1 cellular context compared by ENCODE assay signal in the genomic region with DNA sequence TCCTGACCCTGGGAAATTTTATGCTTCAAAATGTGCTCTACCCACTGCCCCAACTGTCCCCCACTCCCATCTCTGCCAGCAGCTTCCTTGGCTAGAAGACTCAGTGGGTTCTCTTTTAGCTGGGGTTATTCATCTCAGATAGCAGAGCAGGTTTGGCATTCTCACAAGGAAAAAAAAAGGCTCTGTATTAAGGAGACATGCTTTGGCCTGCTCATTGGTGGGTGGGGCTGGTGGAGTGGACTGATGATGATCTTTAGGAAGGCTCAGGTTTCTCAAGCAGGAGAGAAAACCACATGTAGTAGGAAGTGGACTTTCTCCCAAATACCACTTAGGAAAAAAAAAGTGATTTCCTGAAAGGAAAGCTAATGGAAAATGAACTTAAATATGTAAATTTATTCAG.
TF ChIP-seq lines count a peak whose summit lies in the region.

No MANE protein-coding gene starts in this region.

TF ChIP-seq in WTC11, 78 proteins besides CTCF, POLR2A, EP300 and RAD21 (continued from another document):
- TF ChIP-seq, protein P1, sequence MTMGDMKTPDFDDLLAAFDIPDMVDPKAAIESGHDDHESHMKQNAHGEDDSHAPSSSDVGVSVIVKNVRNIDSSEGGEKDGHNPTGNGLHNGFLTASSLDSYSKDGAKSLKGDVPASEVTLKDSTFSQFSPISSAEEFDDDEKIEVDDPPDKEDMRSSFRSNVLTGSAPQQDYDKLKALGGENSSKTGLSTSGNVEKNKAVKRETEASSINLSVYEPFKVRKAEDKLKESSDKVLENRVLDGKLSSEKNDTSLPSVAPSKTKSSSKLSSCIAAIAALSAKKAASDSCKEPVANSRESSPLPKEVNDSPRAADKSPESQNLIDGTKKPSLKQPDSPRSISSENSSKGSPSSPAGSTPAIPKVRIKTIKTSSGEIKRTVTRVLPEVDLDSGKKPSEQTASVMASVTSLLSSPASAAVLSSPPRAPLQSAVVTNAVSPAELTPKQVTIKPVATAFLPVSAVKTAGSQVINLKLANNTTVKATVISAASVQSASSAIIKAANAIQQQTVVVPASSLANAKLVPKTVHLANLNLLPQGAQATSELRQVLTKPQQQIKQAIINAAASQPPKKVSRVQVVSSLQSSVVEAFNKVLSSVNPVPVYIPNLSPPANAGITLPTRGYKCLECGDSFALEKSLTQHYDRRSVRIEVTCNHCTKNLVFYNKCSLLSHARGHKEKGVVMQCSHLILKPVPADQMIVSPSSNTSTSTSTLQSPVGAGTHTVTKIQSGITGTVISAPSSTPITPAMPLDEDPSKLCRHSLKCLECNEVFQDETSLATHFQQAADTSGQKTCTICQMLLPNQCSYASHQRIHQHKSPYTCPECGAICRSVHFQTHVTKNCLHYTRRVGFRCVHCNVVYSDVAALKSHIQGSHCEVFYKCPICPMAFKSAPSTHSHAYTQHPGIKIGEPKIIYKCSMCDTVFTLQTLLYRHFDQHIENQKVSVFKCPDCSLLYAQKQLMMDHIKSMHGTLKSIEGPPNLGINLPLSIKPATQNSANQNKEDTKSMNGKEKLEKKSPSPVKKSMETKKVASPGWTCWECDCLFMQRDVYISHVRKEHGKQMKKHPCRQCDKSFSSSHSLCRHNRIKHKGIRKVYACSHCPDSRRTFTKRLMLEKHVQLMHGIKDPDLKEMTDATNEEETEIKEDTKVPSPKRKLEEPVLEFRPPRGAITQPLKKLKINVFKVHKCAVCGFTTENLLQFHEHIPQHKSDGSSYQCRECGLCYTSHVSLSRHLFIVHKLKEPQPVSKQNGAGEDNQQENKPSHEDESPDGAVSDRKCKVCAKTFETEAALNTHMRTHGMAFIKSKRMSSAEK (CRISPR knock-in tag; IDR thresholded peaks at IDR 0.05; ENCODE audit: borderline replicate concordance), result no peak
- no peak for TF ChIP-seq PRRX2 (CRISPR knock-in tag; IDR thresholded peaks at IDR 0.05)
- TF ChIP-seq NR1H2 (CRISPR knock-in tag; IDR thresholded peaks at IDR 0.05), result no peak
- TF ChIP-seq, protein P2, sequence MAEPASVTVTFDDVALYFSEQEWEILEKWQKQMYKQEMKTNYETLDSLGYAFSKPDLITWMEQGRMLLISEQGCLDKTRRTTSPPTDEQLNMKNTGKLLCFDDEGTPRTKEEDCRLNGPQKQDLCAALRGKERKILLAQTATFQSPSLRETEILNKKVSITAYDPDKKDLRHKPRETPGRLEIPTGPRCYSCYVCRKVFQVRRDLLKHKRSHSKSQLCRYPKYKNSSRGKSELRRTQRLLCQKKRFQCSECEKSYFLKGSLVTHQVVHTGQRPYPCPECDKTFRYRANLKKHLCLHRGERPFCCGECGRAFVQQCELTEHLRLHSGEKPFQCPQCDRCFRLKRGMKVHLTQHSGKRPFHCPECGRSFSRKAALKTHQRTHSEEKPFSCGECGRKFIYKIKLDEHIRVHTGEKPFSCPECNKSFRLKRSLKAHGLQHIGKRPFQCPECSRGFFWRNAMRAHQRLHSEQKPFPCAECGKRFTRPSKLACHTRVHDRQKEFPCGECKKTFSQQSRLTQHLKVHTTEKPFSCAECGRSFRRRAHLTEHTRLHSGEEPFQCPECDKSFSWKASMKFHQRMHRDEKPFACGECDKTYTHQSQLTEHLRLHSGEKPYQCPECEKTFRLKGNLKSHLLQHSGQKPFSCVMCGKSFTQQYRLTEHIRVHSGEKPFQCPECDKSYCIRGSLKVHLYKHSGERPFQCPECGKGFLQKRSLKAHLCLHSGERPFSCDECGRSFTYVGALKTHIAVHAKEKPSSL (CRISPR knock-in tag; conservative IDR thresholded peaks at IDR 0.05), result no peak
- TF ChIP-seq GABPB1 (CRISPR knock-in tag; IDR thresholded peaks at IDR 0.05), result no peak
- TF ChIP-seq EMX1 (CRISPR knock-in tag; IDR thresholded peaks at IDR 0.05), result no peak
- TF ChIP-seq, protein P3, sequence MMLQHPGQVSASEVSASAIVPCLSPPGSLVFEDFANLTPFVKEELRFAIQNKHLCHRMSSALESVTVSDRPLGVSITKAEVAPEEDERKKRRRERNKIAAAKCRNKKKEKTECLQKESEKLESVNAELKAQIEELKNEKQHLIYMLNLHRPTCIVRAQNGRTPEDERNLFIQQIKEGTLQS (CRISPR knock-in tag; conservative IDR thresholded peaks at IDR 0.05), result no peak
- TF ChIP-seq GTF2I (CRISPR knock-in tag; conservative IDR thresholded peaks at IDR 0.05), result no peak
- TF ChIP-seq, protein P4, sequence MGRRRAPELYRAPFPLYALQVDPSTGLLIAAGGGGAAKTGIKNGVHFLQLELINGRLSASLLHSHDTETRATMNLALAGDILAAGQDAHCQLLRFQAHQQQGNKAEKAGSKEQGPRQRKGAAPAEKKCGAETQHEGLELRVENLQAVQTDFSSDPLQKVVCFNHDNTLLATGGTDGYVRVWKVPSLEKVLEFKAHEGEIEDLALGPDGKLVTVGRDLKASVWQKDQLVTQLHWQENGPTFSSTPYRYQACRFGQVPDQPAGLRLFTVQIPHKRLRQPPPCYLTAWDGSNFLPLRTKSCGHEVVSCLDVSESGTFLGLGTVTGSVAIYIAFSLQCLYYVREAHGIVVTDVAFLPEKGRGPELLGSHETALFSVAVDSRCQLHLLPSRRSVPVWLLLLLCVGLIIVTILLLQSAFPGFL (CRISPR knock-in tag; IDR thresholded peaks at IDR 0.05; ENCODE audit: borderline replicate concordance), result no peak
- TF ChIP-seq, protein P5, sequence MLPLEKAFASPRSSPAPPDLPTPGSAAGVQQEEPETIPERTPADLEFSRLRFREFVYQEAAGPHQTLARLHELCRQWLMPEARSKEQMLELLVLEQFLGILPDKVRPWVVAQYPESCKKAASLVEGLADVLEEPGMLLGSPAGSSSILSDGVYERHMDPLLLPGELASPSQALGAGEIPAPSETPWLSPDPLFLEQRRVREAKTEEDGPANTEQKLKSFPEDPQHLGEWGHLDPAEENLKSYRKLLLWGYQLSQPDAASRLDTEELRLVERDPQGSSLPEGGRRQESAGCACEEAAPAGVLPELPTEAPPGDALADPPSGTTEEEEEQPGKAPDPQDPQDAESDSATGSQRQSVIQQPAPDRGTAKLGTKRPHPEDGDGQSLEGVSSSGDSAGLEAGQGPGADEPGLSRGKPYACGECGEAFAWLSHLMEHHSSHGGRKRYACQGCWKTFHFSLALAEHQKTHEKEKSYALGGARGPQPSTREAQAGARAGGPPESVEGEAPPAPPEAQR (CRISPR knock-in tag; IDR thresholded peaks at IDR 0.05), result no peak
- TF ChIP-seq, protein P6, sequence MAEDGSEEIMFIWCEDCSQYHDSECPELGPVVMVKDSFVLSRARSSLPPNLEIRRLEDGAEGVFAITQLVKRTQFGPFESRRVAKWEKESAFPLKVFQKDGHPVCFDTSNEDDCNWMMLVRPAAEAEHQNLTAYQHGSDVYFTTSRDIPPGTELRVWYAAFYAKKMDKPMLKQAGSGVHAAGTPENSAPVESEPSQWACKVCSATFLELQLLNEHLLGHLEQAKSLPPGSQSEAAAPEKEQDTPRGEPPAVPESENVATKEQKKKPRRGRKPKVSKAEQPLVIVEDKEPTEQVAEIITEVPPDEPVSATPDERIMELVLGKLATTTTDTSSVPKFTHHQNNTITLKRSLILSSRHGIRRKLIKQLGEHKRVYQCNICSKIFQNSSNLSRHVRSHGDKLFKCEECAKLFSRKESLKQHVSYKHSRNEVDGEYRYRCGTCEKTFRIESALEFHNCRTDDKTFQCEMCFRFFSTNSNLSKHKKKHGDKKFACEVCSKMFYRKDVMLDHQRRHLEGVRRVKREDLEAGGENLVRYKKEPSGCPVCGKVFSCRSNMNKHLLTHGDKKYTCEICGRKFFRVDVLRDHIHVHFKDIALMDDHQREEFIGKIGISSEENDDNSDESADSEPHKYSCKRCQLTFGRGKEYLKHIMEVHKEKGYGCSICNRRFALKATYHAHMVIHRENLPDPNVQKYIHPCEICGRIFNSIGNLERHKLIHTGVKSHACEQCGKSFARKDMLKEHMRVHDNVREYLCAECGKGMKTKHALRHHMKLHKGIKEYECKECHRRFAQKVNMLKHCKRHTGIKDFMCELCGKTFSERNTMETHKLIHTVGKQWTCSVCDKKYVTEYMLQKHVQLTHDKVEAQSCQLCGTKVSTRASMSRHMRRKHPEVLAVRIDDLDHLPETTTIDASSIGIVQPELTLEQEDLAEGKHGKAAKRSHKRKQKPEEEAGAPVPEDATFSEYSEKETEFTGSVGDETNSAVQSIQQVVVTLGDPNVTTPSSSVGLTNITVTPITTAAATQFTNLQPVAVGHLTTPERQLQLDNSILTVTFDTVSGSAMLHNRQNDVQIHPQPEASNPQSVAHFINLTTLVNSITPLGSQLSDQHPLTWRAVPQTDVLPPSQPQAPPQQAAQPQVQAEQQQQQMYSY (CRISPR knock-in tag; IDR thresholded peaks at IDR 0.05), result no peak
- TF ChIP-seq NFYB (CRISPR knock-in tag; conservative IDR thresholded peaks at IDR 0.05; ENCODE audit: low read depth), result no peak
- TF ChIP-seq FOXJ3 (CRISPR knock-in tag; IDR thresholded peaks at IDR 0.05; ENCODE audit: borderline replicate concordance), result no peak
- no peak for TF ChIP-seq SOX15 (CRISPR knock-in tag; IDR thresholded peaks at IDR 0.05)
- TF ChIP-seq, protein P7, sequence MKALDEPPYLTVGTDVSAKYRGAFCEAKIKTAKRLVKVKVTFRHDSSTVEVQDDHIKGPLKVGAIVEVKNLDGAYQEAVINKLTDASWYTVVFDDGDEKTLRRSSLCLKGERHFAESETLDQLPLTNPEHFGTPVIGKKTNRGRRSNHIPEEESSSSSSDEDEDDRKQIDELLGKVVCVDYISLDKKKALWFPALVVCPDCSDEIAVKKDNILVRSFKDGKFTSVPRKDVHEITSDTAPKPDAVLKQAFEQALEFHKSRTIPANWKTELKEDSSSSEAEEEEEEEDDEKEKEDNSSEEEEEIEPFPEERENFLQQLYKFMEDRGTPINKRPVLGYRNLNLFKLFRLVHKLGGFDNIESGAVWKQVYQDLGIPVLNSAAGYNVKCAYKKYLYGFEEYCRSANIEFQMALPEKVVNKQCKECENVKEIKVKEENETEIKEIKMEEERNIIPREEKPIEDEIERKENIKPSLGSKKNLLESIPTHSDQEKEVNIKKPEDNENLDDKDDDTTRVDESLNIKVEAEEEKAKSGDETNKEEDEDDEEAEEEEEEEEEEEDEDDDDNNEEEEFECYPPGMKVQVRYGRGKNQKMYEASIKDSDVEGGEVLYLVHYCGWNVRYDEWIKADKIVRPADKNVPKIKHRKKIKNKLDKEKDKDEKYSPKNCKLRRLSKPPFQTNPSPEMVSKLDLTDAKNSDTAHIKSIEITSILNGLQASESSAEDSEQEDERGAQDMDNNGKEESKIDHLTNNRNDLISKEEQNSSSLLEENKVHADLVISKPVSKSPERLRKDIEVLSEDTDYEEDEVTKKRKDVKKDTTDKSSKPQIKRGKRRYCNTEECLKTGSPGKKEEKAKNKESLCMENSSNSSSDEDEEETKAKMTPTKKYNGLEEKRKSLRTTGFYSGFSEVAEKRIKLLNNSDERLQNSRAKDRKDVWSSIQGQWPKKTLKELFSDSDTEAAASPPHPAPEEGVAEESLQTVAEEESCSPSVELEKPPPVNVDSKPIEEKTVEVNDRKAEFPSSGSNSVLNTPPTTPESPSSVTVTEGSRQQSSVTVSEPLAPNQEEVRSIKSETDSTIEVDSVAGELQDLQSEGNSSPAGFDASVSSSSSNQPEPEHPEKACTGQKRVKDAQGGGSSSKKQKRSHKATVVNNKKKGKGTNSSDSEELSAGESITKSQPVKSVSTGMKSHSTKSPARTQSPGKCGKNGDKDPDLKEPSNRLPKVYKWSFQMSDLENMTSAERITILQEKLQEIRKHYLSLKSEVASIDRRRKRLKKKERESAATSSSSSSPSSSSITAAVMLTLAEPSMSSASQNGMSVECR (CRISPR knock-in tag; IDR thresholded peaks at IDR 0.05; ENCODE audit: borderline replicate concordance), result no peak
- TF ChIP-seq, protein P8, sequence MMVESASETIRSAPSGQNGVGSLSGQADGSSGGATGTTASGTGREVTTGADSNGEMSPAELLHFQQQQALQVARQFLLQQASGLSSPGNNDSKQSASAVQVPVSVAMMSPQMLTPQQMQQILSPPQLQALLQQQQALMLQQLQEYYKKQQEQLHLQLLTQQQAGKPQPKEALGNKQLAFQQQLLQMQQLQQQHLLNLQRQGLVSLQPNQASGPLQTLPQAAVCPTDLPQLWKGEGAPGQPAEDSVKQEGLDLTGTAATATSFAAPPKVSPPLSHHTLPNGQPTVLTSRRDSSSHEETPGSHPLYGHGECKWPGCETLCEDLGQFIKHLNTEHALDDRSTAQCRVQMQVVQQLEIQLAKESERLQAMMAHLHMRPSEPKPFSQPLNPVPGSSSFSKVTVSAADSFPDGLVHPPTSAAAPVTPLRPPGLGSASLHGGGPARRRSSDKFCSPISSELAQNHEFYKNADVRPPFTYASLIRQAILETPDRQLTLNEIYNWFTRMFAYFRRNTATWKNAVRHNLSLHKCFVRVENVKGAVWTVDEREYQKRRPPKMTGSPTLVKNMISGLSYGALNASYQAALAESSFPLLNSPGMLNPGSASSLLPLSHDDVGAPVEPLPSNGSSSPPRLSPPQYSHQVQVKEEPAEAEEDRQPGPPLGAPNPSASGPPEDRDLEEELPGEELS (CRISPR knock-in tag; IDR thresholded peaks at IDR 0.05), result no peak
TF ChIP-seq in WTC11: peak in this region for 0.
